17 cellular contexts compared by ENCODE assay signal in genomic region chr7:4202954-4203353, GRCh38.
DNase-seq lines count a peak whose midpoint lies in the region; ATAC-seq, FAIRE-seq and TF ChIP-seq lines count a peak whose summit lies in the region.
"Had no signal": no experiment of that assay in that cellular context is flagged by ENCODE, and none has a peak within 500 bp of the region (broad histone marks: within the 10 kb centered on the region; RNA-seq: fewer than 3 reads in every experiment).

No MANE protein-coding gene starts in this region.

- H3K27ac ChIP-seq in right atrium auricular region (no peak overlapping the region), kidney (ENCODE audit: low read depth in 2 of 2, low read length in 2 of 2) (no peak overlapping the region), neural progenitor cell (no peak overlapping the region), adrenal gland (no peak overlapping the region)
- H3K27ac ChIP-seq in naive thymus-derived CD4-positive, alpha-beta T cell (ENCODE audit: low read depth, low read length), result no peak overlapping the region
- H3K27ac ChIP-seq: BLaER1, GM23248 had no signal

- H3K4me1 ChIP-seq in right atrium auricular region, result no peaks in the 10 kb centered on the region
- no peaks in the 10 kb centered on the region for H3K4me1 ChIP-seq in kidney (ENCODE audit: control insufficient read depth in 1 of 2, insufficient read depth in 1 of 2, low read depth in 1 of 2, low read length in 2 of 2)
- H3K4me1 ChIP-seq in neural progenitor cell, result peaks cover 15% of the 10 kb centered on the region
- H3K4me1 ChIP-seq in skeletal muscle satellite cell (ENCODE audit: control insufficient read depth, insufficient read depth, low read length), result peaks cover 9% of the 10 kb centered on the region
- no peaks in the 10 kb centered on the region for H3K4me1 ChIP-seq in adrenal gland (replicated peaks in 1 of 2)
- no peaks in the 10 kb centered on the region for H3K4me1 ChIP-seq in naive thymus-derived CD4-positive, alpha-beta T cell (ENCODE audit: control insufficient read depth in 2 of 2, insufficient read depth in 2 of 2, low read length in 2 of 2)
- H3K4me1 ChIP-seq: BLaER1, Caco-2, HAP-1 had no signal

- no peak overlapping the region for H2AFZ ChIP-seq in neural progenitor cell (replicated peaks)
- H2AFZ ChIP-seq: GM23248 had no signal

- no peaks in the 10 kb centered on the region for H3F3A ChIP-seq in neural progenitor cell (ENCODE audit: low read depth)

- H3K9me3 Mint-ChIP-seq in neural progenitor cell, result no peaks in the 10 kb centered on the region
- peaks cover 0 to 2% (median 0%) of the 10 kb centered on the region in 11 donors for H3K9me3 Mint-ChIP-seq in naive thymus-derived CD4-positive, alpha-beta T cell
- H3K9me3 Mint-ChIP-seq: CD8-positive, alpha-beta memory T cell had no signal

- no peak for TF ChIP-seq CTCF in right atrium auricular region (IDR thresholded peaks at IDR 0.05)
- TF ChIP-seq CTCF in kidney (IDR thresholded peaks at IDR 0.05; ENCODE audit: borderline replicate concordance, extremely low read depth, insufficient read depth), result no peak
- TF ChIP-seq CTCF in neural progenitor cell (IDR thresholded peaks at IDR 0.05), result no peak
- TF ChIP-seq CTCF in adrenal gland (IDR thresholded peaks at IDR 0.05), result no peak

- H3K4me2 ChIP-seq in neural progenitor cell (peak overlapping the region; percentile 18), skeletal muscle satellite cell (ENCODE audit: low read length) (peak overlapping the region; percentile 41)
- H3K4me2 ChIP-seq: BLaER1 had no signal

- no peak for ATAC-seq in Right ventricle myocardium inferior
- no peak for ATAC-seq in GM19467 (IDR thresholded peaks at IDR 0.05; ENCODE audit: unreplicated experiment)
- ATAC-seq in naive thymus-derived CD4-positive, alpha-beta T cell, result no peak

- POLR2A ChIA-PET in naive thymus-derived CD4-positive, alpha-beta T cell (lab: Charles Lee), result no interaction called here

- H3K36me3 ChIP-seq in right atrium auricular region, result no peaks in the 10 kb centered on the region
- H3K36me3 ChIP-seq in kidney (ENCODE audit: control insufficient read depth in 1 of 2, insufficient read depth in 2 of 2, low read length in 2 of 2), result no peaks in the 10 kb centered on the region
- H3K36me3 ChIP-seq in neural progenitor cell, result no peaks in the 10 kb centered on the region
- no peaks in the 10 kb centered on the region for H3K36me3 ChIP-seq in skeletal muscle satellite cell (ENCODE audit: insufficient read depth, low read length)
- H3K36me3 ChIP-seq in adrenal gland (replicated peaks in 1 of 2), result no peaks in the 10 kb centered on the region
- H3K36me3 ChIP-seq in naive thymus-derived CD4-positive, alpha-beta T cell (ENCODE audit: control insufficient read depth in 2 of 3, insufficient read depth in 3 of 3, low read length in 3 of 3), result no peaks in the 10 kb centered on the region
- H3K36me3 ChIP-seq: BLaER1, HAP-1 had no signal

- no peaks in the 10 kb centered on the region for H3K79me2 ChIP-seq in neural progenitor cell (ENCODE audit: low read depth)

- H4K20me1 ChIP-seq in neural progenitor cell (ENCODE audit: low read depth), result no peaks in the 10 kb centered on the region
- H4K20me1 ChIP-seq: BLaER1 had no signal

- TF ChIP-seq POLR2A in adrenal gland (IDR thresholded peaks at IDR 0.05), result no peak

- H3K4me3 Mint-ChIP-seq in neural progenitor cell, result no peak overlapping the region
- H3K4me3 Mint-ChIP-seq in naive thymus-derived CD4-positive, alpha-beta T cell, result no peak overlapping the region
- H3K4me3 Mint-ChIP-seq: CD8-positive, alpha-beta memory T cell had no signal

- peaks cover 2% of the 10 kb centered on the region for H3K27me3 Mint-ChIP-seq in neural progenitor cell (ENCODE audit: insufficient read depth, low read depth)
- H3K27me3 Mint-ChIP-seq in naive thymus-derived CD4-positive, alpha-beta T cell, result no peaks in the 10 kb centered on the region

- H3K9me3 ChIP-seq in right atrium auricular region (no peaks in the 10 kb centered on the region), kidney (ENCODE audit: control insufficient read depth in 1 of 2, low read length in 2 of 2) (no peaks in the 10 kb centered on the region), neural progenitor cell (ENCODE audit: low read depth) (no peaks in the 10 kb centered on the region), skeletal muscle satellite cell (replicated peaks; ENCODE audit: low read length) (no peaks in the 10 kb centered on the region), adrenal gland (replicated peaks in 1 of 3) (no peaks in the 10 kb centered on the region)
- no peaks in the 10 kb centered on the region for H3K9me3 ChIP-seq in naive thymus-derived CD4-positive, alpha-beta T cell (ENCODE audit: control insufficient read depth in 2 of 3, low read length in 3 of 3)
- H3K9me3 ChIP-seq: BLaER1, Caco-2, HAP-1 had no signal

- no peak overlapping the region for H3K27ac Mint-ChIP-seq in neural progenitor cell
- no peak overlapping the region for H3K27ac Mint-ChIP-seq in naive thymus-derived CD4-positive, alpha-beta T cell
- H3K27ac Mint-ChIP-seq: CD8-positive, alpha-beta memory T cell had no signal

- intact Hi-C loops in Right ventricle myocardium inferior (cut with DNase I), result no loop called here
- intact Hi-C loops in kidney (cut with DNase I), result no loop called here
- intact Hi-C loops in adrenal gland (cut with DNase I), result no loop called here
- intact Hi-C loops in naive thymus-derived CD4-positive, alpha-beta T cell (cut with micrococcal nuclease), result no loop called here

- FAIRE-seq in kidney (lab: Jason Lieb, UNC), result no peak

- H3K27me3 ChIP-seq in right atrium auricular region (no peaks in the 10 kb centered on the region), neural progenitor cell (no peaks in the 10 kb centered on the region), skeletal muscle satellite cell (ENCODE audit: control insufficient read depth, insufficient read depth, low read length) (no peaks in the 10 kb centered on the region), adrenal gland (no peaks in the 10 kb centered on the region)
- H3K27me3 ChIP-seq in naive thymus-derived CD4-positive, alpha-beta T cell (ENCODE audit: control insufficient read depth in 2 of 2, insufficient read depth in 2 of 2, low read length in 2 of 2), result no peaks in the 10 kb centered on the region
- H3K27me3 ChIP-seq: BLaER1 had no signal

- H3K4me3 ChIP-seq in right atrium auricular region, result no peak overlapping the region
- H3K4me3 ChIP-seq in kidney (ENCODE audit: low read length in 2 of 2), result no peak overlapping the region
- H3K4me3 ChIP-seq in neural progenitor cell, result no peak overlapping the region
- H3K4me3 ChIP-seq in skeletal muscle satellite cell (ENCODE audit: low read length), result no peak overlapping the region
- H3K4me3 ChIP-seq in adrenal gland, result no peak overlapping the region
- H3K4me3 ChIP-seq in naive thymus-derived CD4-positive, alpha-beta T cell (ENCODE audit: low read length), result no peak overlapping the region
- H3K4me3 ChIP-seq: BLaER1, GM23248, HAP-1 had no signal

- H3K4me1 Mint-ChIP-seq in neural progenitor cell, result peaks cover 20% of the 10 kb centered on the region
- peaks cover 0 to 9% (median 0%) of the 10 kb centered on the region in 7 donors for H3K4me1 Mint-ChIP-seq in naive thymus-derived CD4-positive, alpha-beta T cell
- H3K4me1 Mint-ChIP-seq: CD8-positive, alpha-beta memory T cell had no signal

- WGBS in adrenal gland, 4 donors, result 76 to 84% (median 80%) methylated on average over 9 to 16 of the region's 16 CpGs

- peaks cover 5% of the 10 kb centered on the region for H3K36me3 Mint-ChIP-seq in neural progenitor cell
- no peaks in the 10 kb centered on the region for H3K36me3 Mint-ChIP-seq in naive thymus-derived CD4-positive, alpha-beta T cell
- H3K36me3 Mint-ChIP-seq: CD8-positive, alpha-beta memory T cell had no signal

- CTCF ChIA-PET in naive thymus-derived CD4-positive, alpha-beta T cell (lab: Charles Lee), result no interaction called here

- DNase-seq in Right ventricle myocardium inferior (ENCODE audit: missing footprints), result peak; percentile 25
- DNase-seq in right atrium auricular region (ENCODE audit: low spot score), result no peak
- peak; percentile 53 for DNase-seq in kidney
- DNase-seq in neural progenitor cell (ENCODE audit: low spot score), result no peak
- no peak for DNase-seq in adrenal gland
- DNase-seq in naive thymus-derived CD4-positive, alpha-beta T cell, result no peak
- DNase-seq: 8988T; AML-193; Caco-2; CD8-positive, alpha-beta memory T cell; DND-41; GF-D8; GM23248 had no signal

- H3K9ac ChIP-seq in kidney (ENCODE audit: low read length in 2 of 2) (no peak overlapping the region), neural progenitor cell (no peak overlapping the region), skeletal muscle satellite cell (ENCODE audit: low read depth, low read length) (no peak overlapping the region)
- H3K9ac ChIP-seq: BLaER1, GM23248 had no signal

Comparison
In these comparisons a context has a peak if more than half of its experiments do, and no peak if none do; other contexts are left out.
1. DNase-seq: peak in Right ventricle myocardium inferior (single experiment) and kidney (single experiment); none in right atrium auricular region (single experiment), neural progenitor cell (single experiment), adrenal gland (0 of 7) and naive thymus-derived CD4-positive, alpha-beta T cell (0 of 9).